In the genomic region with DNA sequence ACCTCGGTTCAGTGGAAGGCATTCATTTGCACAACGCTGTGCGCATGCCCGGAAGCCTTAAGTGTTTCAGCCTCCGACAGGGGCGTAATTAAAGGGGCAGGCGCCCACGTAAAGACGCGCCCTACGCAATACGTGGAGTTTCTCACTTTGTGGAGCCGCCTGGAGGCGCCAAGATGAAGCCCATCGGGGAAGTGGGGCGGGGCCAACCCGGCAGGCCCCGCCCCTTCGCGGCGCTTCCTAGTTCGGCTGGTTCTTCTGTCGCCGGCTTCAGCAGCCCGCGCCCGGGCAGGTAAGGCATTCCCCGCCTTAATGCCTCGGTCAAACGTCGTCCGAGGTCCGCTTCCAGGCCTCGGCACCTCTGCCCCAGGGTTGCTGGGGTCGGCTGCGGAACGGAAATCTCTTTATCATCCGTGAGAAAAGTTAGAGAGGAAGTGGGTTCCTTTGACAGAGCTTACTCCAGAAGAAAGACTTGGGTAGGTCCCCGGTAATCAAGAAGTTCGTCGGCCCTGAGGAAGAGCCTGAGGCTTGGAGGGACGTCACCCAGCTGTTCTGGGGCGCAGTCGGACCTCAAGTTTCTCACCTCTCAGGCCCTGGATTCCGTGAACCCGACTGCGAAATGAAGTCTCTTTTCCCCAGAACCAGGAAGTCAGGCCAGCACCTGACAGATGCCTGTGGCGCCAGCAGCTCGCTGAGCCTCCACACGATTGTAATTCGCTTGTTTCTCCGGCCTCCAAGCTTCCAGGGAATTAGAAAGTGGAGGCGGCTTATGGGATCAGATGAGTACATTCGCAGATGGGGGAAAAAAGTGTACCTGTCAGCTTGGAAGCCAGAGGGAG, we compare ENCODE assay signal across 1 cellular context.
TF ChIP-seq lines count a peak whose summit lies in the region.

A gene (plus strand): TSS at position 224 of the 836 bp plus-strand sequence. CDS start 9,161 bp downstream, outside the sequence.
A gene with protein sequence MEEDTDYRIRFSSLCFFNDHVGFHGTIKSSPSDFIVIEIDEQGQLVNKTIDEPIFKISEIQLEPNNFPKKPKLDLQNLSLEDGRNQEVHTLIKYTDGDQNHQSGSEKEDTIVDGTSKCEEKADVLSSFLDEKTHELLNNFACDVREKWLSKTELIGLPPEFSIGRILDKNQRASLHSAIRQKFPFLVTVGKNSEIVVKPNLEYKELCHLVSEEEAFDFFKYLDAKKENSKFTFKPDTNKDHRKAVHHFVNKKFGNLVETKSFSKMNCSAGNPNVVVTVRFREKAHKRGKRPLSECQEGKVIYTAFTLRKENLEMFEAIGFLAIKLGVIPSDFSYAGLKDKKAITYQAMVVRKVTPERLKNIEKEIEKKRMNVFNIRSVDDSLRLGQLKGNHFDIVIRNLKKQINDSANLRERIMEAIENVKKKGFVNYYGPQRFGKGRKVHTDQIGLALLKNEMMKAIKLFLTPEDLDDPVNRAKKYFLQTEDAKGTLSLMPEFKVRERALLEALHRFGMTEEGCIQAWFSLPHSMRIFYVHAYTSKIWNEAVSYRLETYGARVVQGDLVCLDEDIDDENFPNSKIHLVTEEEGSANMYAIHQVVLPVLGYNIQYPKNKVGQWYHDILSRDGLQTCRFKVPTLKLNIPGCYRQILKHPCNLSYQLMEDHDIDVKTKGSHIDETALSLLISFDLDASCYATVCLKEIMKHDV (minus strand): TSS at position 63 of the 836 bp plus-strand sequence. CDS start 3,545 bp downstream, outside the sequence.

TF ChIP-seq in K562, 482 proteins besides CTCF, POLR2A, EP300 and RAD21 (continued from another document):
- TF ChIP-seq, protein P1, sequence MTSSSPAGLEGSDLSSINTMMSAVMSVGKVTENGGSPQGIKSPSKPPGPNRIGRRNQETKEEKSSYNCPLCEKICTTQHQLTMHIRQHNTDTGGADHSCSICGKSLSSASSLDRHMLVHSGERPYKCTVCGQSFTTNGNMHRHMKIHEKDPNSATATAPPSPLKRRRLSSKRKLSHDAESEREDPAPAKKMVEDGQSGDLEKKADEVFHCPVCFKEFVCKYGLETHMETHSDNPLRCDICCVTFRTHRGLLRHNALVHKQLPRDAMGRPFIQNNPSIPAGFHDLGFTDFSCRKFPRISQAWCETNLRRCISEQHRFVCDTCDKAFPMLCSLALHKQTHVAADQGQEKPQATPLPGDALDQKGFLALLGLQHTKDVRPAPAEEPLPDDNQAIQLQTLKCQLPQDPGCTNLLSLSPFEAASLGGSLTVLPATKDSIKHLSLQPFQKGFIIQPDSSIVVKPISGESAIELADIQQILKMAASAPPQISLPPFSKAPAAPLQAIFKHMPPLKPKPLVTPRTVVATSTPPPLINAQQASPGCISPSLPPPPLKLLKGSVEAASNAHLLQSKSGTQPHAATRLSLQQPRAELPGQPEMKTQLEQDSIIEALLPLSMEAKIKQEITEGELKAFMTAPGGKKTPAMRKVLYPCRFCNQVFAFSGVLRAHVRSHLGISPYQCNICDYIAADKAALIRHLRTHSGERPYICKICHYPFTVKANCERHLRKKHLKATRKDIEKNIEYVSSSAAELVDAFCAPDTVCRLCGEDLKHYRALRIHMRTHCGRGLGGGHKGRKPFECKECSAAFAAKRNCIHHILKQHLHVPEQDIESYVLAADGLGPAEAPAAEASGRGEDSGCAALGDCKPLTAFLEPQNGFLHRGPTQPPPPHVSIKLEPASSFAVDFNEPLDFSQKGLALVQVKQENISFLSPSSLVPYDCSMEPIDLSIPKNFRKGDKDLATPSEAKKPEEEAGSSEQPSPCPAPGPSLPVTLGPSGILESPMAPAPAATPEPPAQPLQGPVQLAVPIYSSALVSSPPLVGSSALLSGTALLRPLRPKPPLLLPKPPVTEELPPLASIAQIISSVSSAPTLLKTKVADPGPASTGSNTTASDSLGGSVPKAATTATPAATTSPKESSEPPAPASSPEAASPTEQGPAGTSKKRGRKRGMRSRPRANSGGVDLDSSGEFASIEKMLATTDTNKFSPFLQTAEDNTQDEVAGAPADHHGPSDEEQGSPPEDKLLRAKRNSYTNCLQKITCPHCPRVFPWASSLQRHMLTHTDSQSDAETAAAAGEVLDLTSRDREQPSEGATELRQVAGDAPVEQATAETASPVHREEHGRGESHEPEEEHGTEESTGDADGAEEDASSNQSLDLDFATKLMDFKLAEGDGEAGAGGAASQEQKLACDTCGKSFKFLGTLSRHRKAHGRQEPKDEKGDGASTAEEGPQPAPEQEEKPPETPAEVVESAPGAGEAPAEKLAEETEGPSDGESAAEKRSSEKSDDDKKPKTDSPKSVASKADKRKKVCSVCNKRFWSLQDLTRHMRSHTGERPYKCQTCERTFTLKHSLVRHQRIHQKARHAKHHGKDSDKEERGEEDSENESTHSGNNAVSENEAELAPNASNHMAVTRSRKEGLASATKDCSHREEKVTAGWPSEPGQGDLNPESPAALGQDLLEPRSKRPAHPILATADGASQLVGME (CRISPR knock-in tag; IDR thresholded peaks at IDR 0.05): no peak
